In the genomic region with DNA sequence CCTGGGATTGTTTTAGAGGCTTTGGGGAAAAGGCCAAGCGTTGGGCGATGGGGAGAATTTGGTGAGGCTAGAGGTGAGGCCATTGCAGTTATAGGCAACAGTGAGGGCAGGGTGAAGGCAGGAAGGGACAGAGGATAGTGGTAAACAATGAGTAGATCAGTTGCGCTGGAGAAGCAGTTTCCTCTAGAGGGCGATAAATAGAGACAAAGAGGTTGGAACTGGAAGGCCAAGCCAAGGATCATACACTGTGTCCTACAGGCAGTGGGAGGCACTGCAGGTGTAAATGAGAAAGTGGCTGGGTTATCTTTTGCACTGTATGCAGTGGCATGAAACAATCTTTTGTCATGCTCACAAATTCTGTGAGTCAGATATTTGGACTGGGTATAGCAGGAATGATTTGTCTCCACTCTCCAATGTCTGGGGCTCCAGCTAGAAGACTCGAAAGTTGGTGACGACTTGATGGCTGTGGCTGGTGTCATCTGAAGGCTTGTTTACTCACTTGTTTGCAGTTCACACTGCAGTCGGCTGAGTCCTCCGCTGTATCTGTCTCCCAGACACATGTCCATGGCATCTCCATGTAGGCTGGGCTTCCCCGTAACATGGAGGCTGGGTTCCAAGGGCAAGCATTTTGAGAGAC, we compare ENCODE assay signal across 8 cellular contexts.
DNase-seq lines count a peak whose midpoint lies in the region; ATAC-seq and TF ChIP-seq lines count a peak whose summit lies in the region.

No MANE protein-coding gene starts in this region.

- CTCF ChIA-PET in mammary epithelial cell (lab: Charles Lee; ENCODE audit: low non-redundant PET) = no interaction called here

- H2AFZ ChIP-seq in OCI-LY3 (ENCODE audit: low read depth, low read length) = no peak overlapping the region
- H2AFZ ChIP-seq in mammary epithelial cell (ENCODE audit: low read depth, low read length) = no peak overlapping the region

- BruUV-seq in mammary epithelial cell (replicated peaks; lab: Mats Ljungman, UMichigan) = no TSS peak

- ATAC-seq in Right ventricle myocardium superior (ENCODE audit: poor library complexity) (no peak), GM21825 (IDR thresholded peaks at IDR 0.05; ENCODE audit: unreplicated experiment) (peak; percentile 79), GM19324 (IDR thresholded peaks at IDR 0.05; ENCODE audit: low FRiP score, unreplicated experiment) (no peak)

- intact Hi-C loops in Right ventricle myocardium superior (cut with DNase I) = no loop called here
- intact Hi-C loops in mammary epithelial cell (cut with micrococcal nuclease) = loop anchor here (1.0 to 5.0 kb wide), 6 partner anchors 65 to 936 kb away; no protein-coding TSS in a partner anchor

- H4K20me1 ChIP-seq in OCI-LY3 (ENCODE audit: insufficient read depth, low read length) (no peaks in the 10 kb centered on the region), mammary epithelial cell (ENCODE audit: insufficient read depth, low read length) (no peaks in the 10 kb centered on the region)

- H3K4me3 ChIP-seq in right atrium auricular region (no peak overlapping the region), OCI-LY3 (ENCODE audit: low read length) (no peak overlapping the region), mammary epithelial cell (replicated peaks in 1 of 3; ENCODE audit: insufficient read depth in 1 of 3, low read depth in 2 of 3, low read length in 3 of 3) (no peak overlapping the region)

- no peaks in the 10 kb centered on the region for H3K27me3 Mint-ChIP-seq in mesothelial cell of epicardium (ENCODE audit: low read depth)

- H3K27ac ChIP-seq in right atrium auricular region = no peak overlapping the region
- no peak overlapping the region for H3K27ac ChIP-seq in OCI-LY3 (ENCODE audit: low read length)
- H3K27ac ChIP-seq in mammary epithelial cell (ENCODE audit: insufficient read depth, low read depth, low read length) = no peak overlapping the region

- WGBS in mammary epithelial cell (ENCODE audit: low coverage, missing lambda C conversion rate) = 62% methylated on average over 9 of the region's 9 CpGs

- no peak overlapping the region for H3K27ac Mint-ChIP-seq in mesothelial cell of epicardium

- peaks cover 5% of the 10 kb centered on the region for H3K4me1 Mint-ChIP-seq in mesothelial cell of epicardium

- H3K9ac ChIP-seq in OCI-LY3 (ENCODE audit: low read length) (no peak overlapping the region), mammary epithelial cell (ENCODE audit: insufficient read depth, low read length) (no peak overlapping the region)

- no peaks in the 10 kb centered on the region for H3K36me3 Mint-ChIP-seq in mesothelial cell of epicardium

- TF ChIP-seq CTCF in right atrium auricular region (IDR thresholded peaks at IDR 0.05) = peak; percentile 18 to 47
- TF ChIP-seq CTCF in OCI-LY3 (IDR thresholded peaks at IDR 0.05; ENCODE audit: low read depth, low read length) = peak; percentile 54
- TF ChIP-seq CTCF in mammary epithelial cell (conservative IDR thresholded peaks at IDR 0.05 in 1 of 2, IDR thresholded peaks at IDR 0.05 in 1 of 2; ENCODE audit: extremely low read depth in 1 of 2, insufficient read depth in 1 of 2, low read depth in 1 of 2, low read length in 2 of 2) = peak; percentile 96 to 97
- peak; percentile 57 for TF ChIP-seq CTCF in mesothelial cell of epicardium (IDR thresholded peaks at IDR 0.05; ENCODE audit: unreplicated experiment)

- in situ Hi-C loops in mammary epithelial cell (cut with MboI; ENCODE audit: low sequenced_read_pairs in 2 of 2) = no loop called here

- no peak overlapping the region for H3K4me3 Mint-ChIP-seq in mesothelial cell of epicardium

- H3K27me3 ChIP-seq in right atrium auricular region (no peaks in the 10 kb centered on the region), OCI-LY3 (ENCODE audit: low read depth, low read length) (no peaks in the 10 kb centered on the region), mammary epithelial cell (ENCODE audit: insufficient read depth, low read length) (no peaks in the 10 kb centered on the region)

- no peaks in the 10 kb centered on the region for H3K9me3 ChIP-seq in right atrium auricular region
- no peaks in the 10 kb centered on the region for H3K9me3 ChIP-seq in OCI-LY3 (ENCODE audit: insufficient read depth, low read length)
- no peaks in the 10 kb centered on the region for H3K9me3 ChIP-seq in mammary epithelial cell (replicated peaks; ENCODE audit: insufficient read depth, low read length)

- peaks cover 10% of the 10 kb centered on the region for H3K9me3 Mint-ChIP-seq in mesothelial cell of epicardium

- no peak overlapping the region for H3K4me2 ChIP-seq in OCI-LY3 (ENCODE audit: low read length)
- no peak overlapping the region for H3K4me2 ChIP-seq in mammary epithelial cell (ENCODE audit: insufficient read depth, low read depth, low read length)

- no peak for DNase-seq in right atrium auricular region (ENCODE audit: low spot score)
- no peak for DNase-seq in Right ventricle myocardium superior
- peak in 72 of 76 experiments; percentile 16 to 88 (median 64) for DNase-seq in HUDEP-2 (lab: John Stamatoyannopoulos, UW; ENCODE audit: unreplicated experiment in 76 of 76)
- DNase-seq in mammary epithelial cell = peak; percentile 76
- DNase-seq in mesothelial cell of epicardium (ENCODE audit: low spot score in 2 of 2, unreplicated experiment in 2 of 2) = no peak

- H3K79me2 ChIP-seq in OCI-LY3 (ENCODE audit: low read length) = no peaks in the 10 kb centered on the region
- no peaks in the 10 kb centered on the region for H3K79me2 ChIP-seq in mammary epithelial cell (ENCODE audit: insufficient read depth, low read length)

- dilution Hi-C loops in mammary epithelial cell (cut with HindIII; ENCODE audit: low sequenced_read_pairs) = no loop called here

- H3K36me3 ChIP-seq in right atrium auricular region (no peaks in the 10 kb centered on the region), OCI-LY3 (replicated peaks; ENCODE audit: low read depth, low read length) (no peaks in the 10 kb centered on the region), mammary epithelial cell (ENCODE audit: insufficient read depth, low read length) (no peaks in the 10 kb centered on the region)

- peaks cover 0 to 31% of the 10 kb centered on the region in 2 donors for H3K4me1 ChIP-seq in right atrium auricular region
- H3K4me1 ChIP-seq in OCI-LY3 (ENCODE audit: low read length) = no peaks in the 10 kb centered on the region
- peaks cover 13% of the 10 kb centered on the region for H3K4me1 ChIP-seq in mammary epithelial cell (ENCODE audit: insufficient read depth, low read length)

Comparison
In these comparisons a context has a peak if more than half of its experiments do, and no peak if none do; other contexts are left out.
1. DNase-seq: peak in HUDEP-2 (72 of 76) and mammary epithelial cell (single experiment); none in right atrium auricular region (single experiment), Right ventricle myocardium superior (single experiment) and mesothelial cell of epicardium (0 of 2).
2. CTCF ChIP-seq: peak in every context shown above with its lines; median percentile 96 in mammary epithelial cell; 57 in mesothelial cell of epicardium; 54 in OCI-LY3; 32 in right atrium auricular region.